In genomic region chr5:176416123-176416924, GRCh38 we compare ENCODE assay signal across 8 cellular contexts.
DNase-seq lines count a peak whose midpoint lies in the region; ATAC-seq and TF ChIP-seq lines count a peak whose summit lies in the region.

TSS of gene CLTB (minus strand) at chr5:176416539. CDS start at chr5:176416363, 176 bp downstream.

- DNase-seq in DMS 273 (lab: John Stamatoyannopoulos, UW; ENCODE audit: unreplicated experiment) (peak; percentile 96), HUDEP-2 (lab: John Stamatoyannopoulos, UW; ENCODE audit: unreplicated experiment in 76 of 76) (peak in 71 of 76 experiments; percentile 23 to 89 (median 74)), OCI-M2 (lab: John Stamatoyannopoulos, UW; ENCODE audit: unreplicated experiment) (peak; percentile 14), erythroblast (lab: John Stamatoyannopoulos, UW) (peak; percentile 91 to 96)
- peak; percentile 98 for DNase-seq in activated T-cell treated with anti-CD3 and anti-CD28 coated beads, Interleukin-2, amount 50 U/mL, for 1 hour
- DNase-seq in stimulated activated CD8-positive, alpha-beta memory T cell treated with anti-CD3 and anti-CD28 coated beads, Interleukin-4, amount 100 ng/mL, for 48 hours = peak; percentile 93

- TF ChIP-seq POLR2A in erythroblast (IDR thresholded peaks at IDR 0.05; ENCODE audit: low read length) = peak; percentile 68

- H3K9ac ChIP-seq in mucosa of rectum (ENCODE audit: low read depth in 1 of 2, low read length in 2 of 2) = peak within 1 kb of the TSS; percentile 81 to 97

- H3K4me3 ChIP-seq in mucosa of rectum (ENCODE audit: low read length in 2 of 2) = peak within 1 kb of the TSS; percentile 89 to 93

- no peaks in the 10 kb centered on the region for H3K27me3 ChIP-seq in mucosa of rectum (ENCODE audit: control insufficient read depth in 2 of 2, insufficient read depth in 2 of 2, low read length in 2 of 2)

- peaks cover 0 to 2% of the 10 kb centered on the region in 2 donors for H3K36me3 ChIP-seq in mucosa of rectum (ENCODE audit: control insufficient read depth in 2 of 2, insufficient read depth in 2 of 2, low read length in 2 of 2)

- no peaks in the 10 kb centered on the region for H3K9me3 ChIP-seq in mucosa of rectum (ENCODE audit: control insufficient read depth in 2 of 2, low read length in 2 of 2)

- peak within 1 kb of the TSS; percentile 84 to 86 for H3K27ac ChIP-seq in mucosa of rectum (ENCODE audit: low read depth in 2 of 2, low read length in 2 of 2)

- ATAC-seq in GM21367 (IDR thresholded peaks at IDR 0.05; ENCODE audit: unreplicated experiment) = peak; percentile 95

- peaks cover 26 to 31% of the 10 kb centered on the region in 2 donors for H3K4me1 ChIP-seq in mucosa of rectum (ENCODE audit: control insufficient read depth in 2 of 2, insufficient read depth in 2 of 2, low read length in 2 of 2)

Comparison
In these comparisons a context has a peak if more than half of its experiments do, and no peak if none do; other contexts are left out.
1. Peak in every context shown above with its lines: DNase-seq, ATAC-seq, H3K4me3 ChIP-seq and H3K27ac ChIP-seq.
2. DNase-seq: peak in every context shown above with its lines; median percentile 98 in activated T-cell treated with anti-CD3 and anti-CD28 coated beads, Interleukin-2, amount 50 U/mL, for 1 hour; 96 in DMS 273; 94 in erythroblast; 93 in stimulated activated CD8-positive, alpha-beta memory T cell treated with anti-CD3 and anti-CD28 coated beads, Interleukin-4, amount 100 ng/mL, for 48 hours; 74 in HUDEP-2; 14 in OCI-M2.